In the genomic region with DNA sequence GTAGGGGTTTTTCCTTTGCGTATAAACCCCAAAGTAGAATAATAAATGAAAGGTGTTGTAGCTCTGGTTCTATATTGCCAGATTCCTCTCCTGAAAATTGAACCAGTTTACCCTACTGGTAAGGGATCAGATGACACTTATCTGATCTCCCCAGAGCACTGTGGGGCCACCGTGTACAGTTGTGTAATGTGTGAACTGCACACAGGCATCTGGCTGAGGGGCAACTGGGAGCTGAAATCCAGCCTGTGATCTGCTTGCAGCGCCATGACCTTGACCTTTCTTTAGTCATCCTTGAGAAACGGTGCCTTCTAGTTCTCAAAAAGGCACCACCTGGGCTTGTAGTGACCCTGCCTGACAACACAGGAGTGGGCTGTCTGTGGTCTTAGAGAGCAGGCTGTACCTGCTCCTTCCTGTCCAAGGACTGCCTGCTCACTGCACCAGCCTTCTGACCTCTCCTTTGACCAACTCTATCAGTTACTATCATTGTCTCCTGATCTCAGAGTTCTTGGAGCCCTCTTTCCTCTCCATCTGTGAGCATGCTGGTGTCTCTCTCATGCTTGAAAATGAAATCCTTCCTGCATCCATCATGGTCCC, we compare ENCODE assay signal across 1 cellular context.
TF ChIP-seq lines count a peak whose summit lies in the region.

No MANE protein-coding gene starts in this region.

TF ChIP-seq in H1, 55 proteins besides CTCF, POLR2A, EP300 and RAD21:
- TF ChIP-seq, protein P1, sequence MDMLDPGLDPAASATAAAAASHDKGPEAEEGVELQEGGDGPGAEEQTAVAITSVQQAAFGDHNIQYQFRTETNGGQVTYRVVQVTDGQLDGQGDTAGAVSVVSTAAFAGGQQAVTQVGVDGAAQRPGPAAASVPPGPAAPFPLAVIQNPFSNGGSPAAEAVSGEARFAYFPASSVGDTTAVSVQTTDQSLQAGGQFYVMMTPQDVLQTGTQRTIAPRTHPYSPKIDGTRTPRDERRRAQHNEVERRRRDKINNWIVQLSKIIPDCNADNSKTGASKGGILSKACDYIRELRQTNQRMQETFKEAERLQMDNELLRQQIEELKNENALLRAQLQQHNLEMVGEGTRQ (IDR thresholded peaks at IDR 0.05; ENCODE audit: low read length), result no peak
- TF ChIP-seq SUZ12 (IDR thresholded peaks at IDR 0.05; ENCODE audit: low read length) (no peak), RFX5 (IDR thresholded peaks at IDR 0.05; ENCODE audit: borderline replicate concordance, low read depth, low read length) (no peak), SP2 (IDR thresholded peaks at IDR 0.05; ENCODE audit: low read length) (no peak), TAF1 (IDR thresholded peaks at IDR 0.05; ENCODE audit: low read depth, low read length) (no peak), FOSL1 (IDR thresholded peaks at IDR 0.05; ENCODE audit: insufficient read depth, low read depth, low read length) (no peak), GTF2F1 (IDR thresholded peaks at IDR 0.05; ENCODE audit: borderline replicate concordance, low read depth, low read length) (no peak), HDAC6 (IDR thresholded peaks at IDR 0.05; ENCODE audit: low read depth, low read length) (no peak), PHF8 (conservative IDR thresholded peaks at IDR 0.05; ENCODE audit: low read depth, low read length) (no peak), CEBPB (IDR thresholded peaks at IDR 0.05; ENCODE audit: low read depth, low read length) (no peak), SIX5 (IDR thresholded peaks at IDR 0.05; ENCODE audit: low read depth, low read length) (no peak), KDM4A (IDR thresholded peaks at IDR 0.05; ENCODE audit: low read depth, low read length, severe bottlenecking) (no peak), CHD2 (IDR thresholded peaks at IDR 0.05; ENCODE audit: low read length) (no peak), EGR1 (IDR thresholded peaks at IDR 0.05; ENCODE audit: borderline replicate concordance, low read depth, low read length) (no peak), RBBP5 (IDR thresholded peaks at IDR 0.05; ENCODE audit: borderline replicate concordance, low read depth, low read length) (no peak)
- TF ChIP-seq, protein P2, sequence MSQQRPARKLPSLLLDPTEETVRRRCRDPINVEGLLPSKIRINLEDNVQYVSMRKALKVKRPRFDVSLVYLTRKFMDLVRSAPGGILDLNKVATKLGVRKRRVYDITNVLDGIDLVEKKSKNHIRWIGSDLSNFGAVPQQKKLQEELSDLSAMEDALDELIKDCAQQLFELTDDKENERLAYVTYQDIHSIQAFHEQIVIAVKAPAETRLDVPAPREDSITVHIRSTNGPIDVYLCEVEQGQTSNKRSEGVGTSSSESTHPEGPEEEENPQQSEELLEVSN (IDR thresholded peaks at IDR 0.05), result no peak
- TF ChIP-seq, protein P3, sequence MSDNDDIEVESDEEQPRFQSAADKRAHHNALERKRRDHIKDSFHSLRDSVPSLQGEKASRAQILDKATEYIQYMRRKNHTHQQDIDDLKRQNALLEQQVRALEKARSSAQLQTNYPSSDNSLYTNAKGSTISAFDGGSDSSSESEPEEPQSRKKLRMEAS (IDR thresholded peaks at IDR 0.05), result no peak
- TF ChIP-seq, protein P4, sequence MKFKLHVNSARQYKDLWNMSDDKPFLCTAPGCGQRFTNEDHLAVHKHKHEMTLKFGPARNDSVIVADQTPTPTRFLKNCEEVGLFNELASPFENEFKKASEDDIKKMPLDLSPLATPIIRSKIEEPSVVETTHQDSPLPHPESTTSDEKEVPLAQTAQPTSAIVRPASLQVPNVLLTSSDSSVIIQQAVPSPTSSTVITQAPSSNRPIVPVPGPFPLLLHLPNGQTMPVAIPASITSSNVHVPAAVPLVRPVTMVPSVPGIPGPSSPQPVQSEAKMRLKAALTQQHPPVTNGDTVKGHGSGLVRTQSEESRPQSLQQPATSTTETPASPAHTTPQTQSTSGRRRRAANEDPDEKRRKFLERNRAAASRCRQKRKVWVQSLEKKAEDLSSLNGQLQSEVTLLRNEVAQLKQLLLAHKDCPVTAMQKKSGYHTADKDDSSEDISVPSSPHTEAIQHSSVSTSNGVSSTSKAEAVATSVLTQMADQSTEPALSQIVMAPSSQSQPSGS (IDR thresholded peaks at IDR 0.05; ENCODE audit: low read length), result no peak
